8 cellular contexts compared by ENCODE assay signal in genomic region chr19:46133101-46133627, GRCh38. TPM values are rescaled to one million over a fixed set of nuclear protein-coding genes. Genes with fewer than 3 reads are reported as not detected.
DNase-seq lines count a peak whose midpoint lies in the region; ATAC-seq and TF ChIP-seq lines count a peak whose summit lies in the region.

No MANE protein-coding gene starts in this region.

- H3K4me3 ChIP-seq in AG10803 (ENCODE audit: low read length) (peak overlapping the region; percentile 40), psoas muscle (no peak overlapping the region)

- peaks cover 7% of the 10 kb centered on the region for H3K4me1 ChIP-seq in psoas muscle

- peak overlapping the region; percentile 53 for H3K27ac ChIP-seq in psoas muscle

- DNase-seq in AG10803 (ENCODE audit: low read depth) (peak; percentile 96), KBM-7 (peak; percentile 90), foreskin melanocyte (peak; percentile 94), psoas muscle (no peak)

- in situ Hi-C loops in KBM-7 (cut with MboI; ENCODE audit: low pct_unique_long_range_greater_than_20kb, low sequenced_read_pairs), result no loop called here

- intact Hi-C loops in psoas muscle (cut with DNase I), result no loop called here

- no peaks in the 10 kb centered on the region for H3K36me3 ChIP-seq in psoas muscle (ENCODE audit: insufficient read depth in 1 of 2, low read depth in 1 of 2)

- ATAC-seq in SK-N-SH treated with all-trans-retinoic acid at 6 μM for 48 hours (peak; percentile 78), psoas muscle (peak in 1 of 4 donors; percentile 30), GM21447 (IDR thresholded peaks at IDR 0.05; ENCODE audit: unreplicated experiment) (no peak), GM18868 (IDR thresholded peaks at IDR 0.05; ENCODE audit: unreplicated experiment) (no peak), GM19023 (IDR thresholded peaks at IDR 0.05; ENCODE audit: unreplicated experiment) (no peak)

- 20 to 30% (median 21%) methylated on average over 6 of the region's 6 CpGs for WGBS in psoas muscle, 3 donors

- H3K27me3 ChIP-seq in psoas muscle (ENCODE audit: insufficient read depth in 3 of 3, low read length in 2 of 3), result peaks cover 0 to 2% (median 0%) of the 10 kb centered on the region in 3 donors

- TF ChIP-seq CTCF in AG10803 (conservative IDR thresholded peaks at IDR 0.05; ENCODE audit: low read length) (no peak), psoas muscle (IDR thresholded peaks at IDR 0.05) (no peak)

- H3K9me3 ChIP-seq in psoas muscle, result no peaks in the 10 kb centered on the region

TF ChIP-seq in SK-N-SH treated with all-trans-retinoic acid at 6 μM for 48 hours, 23 proteins besides CTCF, POLR2A, EP300 and RAD21:
- TF ChIP-seq ZFP30 (CRISPR knock-in tag; IDR thresholded peaks at IDR 0.05), result no peak
- no peak for TF ChIP-seq PPARA (CRISPR knock-in tag; IDR thresholded peaks at IDR 0.05; ENCODE audit: borderline replicate concordance)
- peak; percentile 72; the same call in 1 of the 2 replicates for TF ChIP-seq OSR1 (CRISPR knock-in tag; IDR thresholded peaks at IDR 0.05)
- TF ChIP-seq RARB (CRISPR knock-in tag; IDR thresholded peaks at IDR 0.05), result no peak

RNA-seq across cellular contexts. Expression of gene IGFL3, which starts 8.7 kb away (rescaled TPM):
- not detected for total RNA-seq in psoas muscle
- polyA plus RNA-seq in psoas muscle, result not detected

RNA-seq across cellular contexts. Expression of gene IGFL2, which starts 14.9 kb away (rescaled TPM):
- not detected for total RNA-seq in psoas muscle
- not detected for polyA plus RNA-seq in psoas muscle

Comparison
In these comparisons a context has a peak if more than half of its experiments do, and no peak if none do; other contexts are left out.
1. DNase-seq: peak in AG10803 (single experiment), KBM-7 (single experiment) and foreskin melanocyte (single experiment); none in psoas muscle (0 of 2).